ENCODE assay signal across 16 cellular contexts in genomic region chr3:189099031-189099471, GRCh38.
DNase-seq lines count a peak whose midpoint lies in the region; ATAC-seq and TF ChIP-seq lines count a peak whose summit lies in the region.
"Had no signal": no experiment of that assay in that cellular context is flagged by ENCODE, and none has a peak within 500 bp of the region (broad histone marks: within the 10 kb centered on the region; RNA-seq: fewer than 3 reads in every experiment).

No MANE protein-coding gene starts in this region.

- H3K9me3 ChIP-seq in lower lobe of right lung, result no peaks in the 10 kb centered on the region
- H3K9me3 ChIP-seq in stomach, result no peaks in the 10 kb centered on the region
- H3K9me3 ChIP-seq: Caco-2 had no signal

- ATAC-seq in lower lobe of right lung, result peak; percentile 68 to 87
- ATAC-seq in HG03097 (IDR thresholded peaks at IDR 0.05; ENCODE audit: low FRiP score, unreplicated experiment), result no peak
- no peak for ATAC-seq in HG03175 (IDR thresholded peaks at IDR 0.05; ENCODE audit: unreplicated experiment)
- ATAC-seq: activated CD8-positive, alpha-beta T cell treated with anti-CD3 and anti-CD28 coated beads for 36 hours; foreskin keratinocyte had no signal

- DNase-seq in EH (ENCODE audit: low read depth) (peak; percentile 4), fibroblast of mammary gland (ENCODE audit: low read depth) (peak; percentile 71), lower lobe of right lung (peak; percentile 61), stomach (no peak), NCI-H510A (lab: John Stamatoyannopoulos, UW) (no peak), cerebellar cortex (ENCODE audit: low spot score) (no peak)
- DNase-seq: activated CD8-positive, alpha-beta T cell treated with anti-CD3 and anti-CD28 coated beads for 36 hours; Caco-2; foreskin keratinocyte; GF-D8; immature natural killer cell; MM.1S; NK-92 treated with Interleukin-12 subunit alpha and Interleukin-12 subunit beta, amount 100 ng/mL, for 24 hours; stimulated activated CD4-positive, alpha-beta T cell treated with anti-CD3 and anti-CD28 coated beads, Interleukin-2, amount 100 ng/mL, for 48 hours had no signal

- H3K4me3 ChIP-seq in fibroblast of mammary gland (ENCODE audit: control insufficient read depth, low read depth, low read length) (no peak overlapping the region), lower lobe of right lung (no peak overlapping the region), stomach (no peak overlapping the region)

- WGBS in stomach, 5 donors, result 63 to 82% (median 80%) methylated on average over 7 to 12 of the region's 12 CpGs

- peak overlapping the region; percentile 73 for H3K27ac ChIP-seq in lower lobe of right lung
- H3K27ac ChIP-seq in stomach, result peak overlapping the region; percentile 21 to 75 (median 58)
- H3K27ac ChIP-seq: foreskin keratinocyte had no signal

- intact Hi-C loops in lower lobe of right lung (cut with DNase I), result no loop called here
- intact Hi-C loops in stomach (cut with DNase I; ENCODE audit: low total_unique reads), result no loop called here

- TF ChIP-seq POLR2A in stomach (IDR thresholded peaks at IDR 0.05), result no peak

- no peaks in the 10 kb centered on the region for H3K36me3 ChIP-seq in lower lobe of right lung
- no peaks in the 10 kb centered on the region for H3K36me3 ChIP-seq in stomach

- TF ChIP-seq CTCF in fibroblast of mammary gland (conservative IDR thresholded peaks at IDR 0.05; ENCODE audit: control insufficient read depth, insufficient read depth, low read depth, low read length) (no peak), lower lobe of right lung (IDR thresholded peaks at IDR 0.05) (no peak), stomach (IDR thresholded peaks at IDR 0.05) (no peak)

- TF ChIP-seq EP300 in stomach (IDR thresholded peaks at IDR 0.05), result no peak

- H3K27me3 ChIP-seq in lower lobe of right lung (ENCODE audit: low read depth) (no peaks in the 10 kb centered on the region), stomach (no peaks in the 10 kb centered on the region)

- H3K4me1 ChIP-seq in lower lobe of right lung (peaks cover 7% of the 10 kb centered on the region), stomach (no peaks in the 10 kb centered on the region)
- H3K4me1 ChIP-seq: Caco-2, foreskin keratinocyte had no signal

Comparison
In these comparisons a context has a peak if more than half of its experiments do, and no peak if none do; other contexts are left out.
1. DNase-seq: peak in EH (single experiment), fibroblast of mammary gland (single experiment) and lower lobe of right lung (single experiment); none in stomach (single experiment), NCI-H510A (single experiment) and cerebellar cortex (single experiment).
2. ATAC-seq: peak in lower lobe of right lung (2 of 2); none in HG03097 (single experiment) and HG03175 (single experiment).